ENCODE assay signal across 1 cellular context in the genomic region with DNA sequence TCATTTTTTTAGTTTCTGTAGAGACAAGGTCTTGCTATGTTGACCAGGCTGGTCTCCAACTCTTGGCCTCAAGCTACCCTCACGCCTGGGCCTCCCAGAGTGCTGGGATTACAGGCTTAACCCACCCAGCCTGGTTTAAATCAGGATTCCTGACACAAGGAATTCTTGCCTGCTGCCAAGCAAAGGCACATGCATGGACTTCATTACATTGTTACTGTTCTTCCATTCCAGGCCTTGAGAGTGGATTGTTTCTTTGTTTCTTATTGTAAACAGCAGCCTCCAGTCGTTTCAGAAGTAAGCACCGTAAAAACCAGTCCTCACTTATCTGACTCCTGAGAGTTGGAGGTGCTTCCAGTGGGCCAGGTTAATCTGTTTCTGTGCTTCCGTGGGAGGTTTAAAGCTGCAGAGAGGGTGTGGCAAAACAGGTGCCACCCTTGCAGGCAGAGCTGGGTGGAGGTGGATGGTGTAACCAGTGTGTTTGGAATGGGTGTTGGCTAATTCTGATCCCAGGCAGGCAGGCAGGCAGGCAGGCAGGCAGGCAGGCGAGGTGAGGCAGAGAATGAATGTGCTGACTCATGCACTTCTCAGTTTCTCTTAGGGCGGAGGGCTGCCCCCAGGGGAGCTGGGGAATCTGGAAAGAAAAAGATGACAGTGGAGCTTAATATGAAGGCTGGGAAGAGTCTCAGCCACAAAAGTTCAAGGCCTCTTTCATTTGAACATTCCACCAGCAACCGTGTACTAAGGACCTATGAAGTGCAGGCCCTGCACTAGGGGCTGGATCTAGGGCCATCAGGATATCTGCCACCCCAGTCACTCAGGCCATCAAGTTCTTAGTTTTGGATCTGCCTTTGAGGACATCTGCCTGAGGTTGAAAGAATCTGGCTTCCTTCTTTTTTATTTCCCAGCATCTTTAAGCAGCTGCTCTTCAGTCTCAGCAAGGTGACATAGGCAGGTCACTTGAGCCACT.
TF ChIP-seq lines count a peak whose summit lies in the region.

No MANE protein-coding gene starts in this region.

TF ChIP-seq in K562, 482 proteins besides CTCF, POLR2A, EP300 and RAD21 (continued from another document):
- TF ChIP-seq SIRT6 (IDR thresholded peaks at IDR 0.05; ENCODE audit: low read depth, low read length): no peak
- no peak for TF ChIP-seq GABPB2 (CRISPR knock-in tag; conservative IDR thresholded peaks at IDR 0.05)
- TF ChIP-seq ZBTB17 (CRISPR knock-in tag; IDR thresholded peaks at IDR 0.05): no peak
- no peak for TF ChIP-seq CCAR2 (IDR thresholded peaks at IDR 0.05; ENCODE audit: low read depth, low read length)
- TF ChIP-seq, protein P1, sequence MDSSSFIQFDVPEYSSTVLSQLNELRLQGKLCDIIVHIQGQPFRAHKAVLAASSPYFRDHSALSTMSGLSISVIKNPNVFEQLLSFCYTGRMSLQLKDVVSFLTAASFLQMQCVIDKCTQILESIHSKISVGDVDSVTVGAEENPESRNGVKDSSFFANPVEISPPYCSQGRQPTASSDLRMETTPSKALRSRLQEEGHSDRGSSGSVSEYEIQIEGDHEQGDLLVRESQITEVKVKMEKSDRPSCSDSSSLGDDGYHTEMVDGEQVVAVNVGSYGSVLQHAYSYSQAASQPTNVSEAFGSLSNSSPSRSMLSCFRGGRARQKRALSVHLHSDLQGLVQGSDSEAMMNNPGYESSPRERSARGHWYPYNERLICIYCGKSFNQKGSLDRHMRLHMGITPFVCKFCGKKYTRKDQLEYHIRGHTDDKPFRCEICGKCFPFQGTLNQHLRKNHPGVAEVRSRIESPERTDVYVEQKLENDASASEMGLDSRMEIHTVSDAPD (CRISPR knock-in tag; IDR thresholded peaks at IDR 0.05): no peak
- TF ChIP-seq KAT7 (CRISPR knock-in tag; IDR thresholded peaks at IDR 0.05; ENCODE audit: borderline replicate concordance): peak; percentile 51; the same call in 1 of the 2 replicates
- no peak for TF ChIP-seq KAT2B (IDR thresholded peaks at IDR 0.05; ENCODE audit: low read depth, low read length)
- TF ChIP-seq TCF3 (CRISPR knock-in tag; IDR thresholded peaks at IDR 0.05): no peak
- TF ChIP-seq GTF2E2 (tag; IDR thresholded peaks at IDR 0.05): no peak
- no peak for TF ChIP-seq HNRNPH1 (optimal IDR thresholded peaks at IDR 0.05; ENCODE audit: low read depth, low read length)
- no peak for TF ChIP-seq MEF2A (IDR thresholded peaks at IDR 0.05; ENCODE audit: control insufficient read depth, low read depth, low read length)
- TF ChIP-seq SETDB1 (IDR thresholded peaks at IDR 0.05; ENCODE audit: low read length): no peak
- TF ChIP-seq L3MBTL2 (IDR thresholded peaks at IDR 0.05): no peak
- TF ChIP-seq, protein P2, sequence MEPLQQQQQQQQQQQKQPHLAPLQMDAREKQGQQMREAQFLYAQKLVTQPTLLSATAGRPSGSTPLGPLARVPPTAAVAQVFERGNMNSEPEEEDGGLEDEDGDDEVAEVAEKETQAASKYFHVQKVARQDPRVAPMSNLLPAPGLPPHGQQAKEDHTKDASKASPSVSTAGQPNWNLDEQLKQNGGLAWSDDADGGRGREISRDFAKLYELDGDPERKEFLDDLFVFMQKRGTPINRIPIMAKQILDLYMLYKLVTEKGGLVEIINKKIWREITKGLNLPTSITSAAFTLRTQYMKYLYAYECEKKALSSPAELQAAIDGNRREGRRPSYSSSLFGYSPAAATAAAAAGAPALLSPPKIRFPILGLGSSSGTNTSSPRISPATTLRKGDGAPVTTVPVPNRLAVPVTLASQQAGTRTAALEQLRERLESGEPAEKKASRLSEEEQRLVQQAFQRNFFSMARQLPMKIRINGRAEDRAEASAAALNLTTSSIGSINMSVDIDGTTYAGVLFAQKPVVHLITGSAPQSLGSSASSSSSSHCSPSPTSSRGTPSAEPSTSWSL (CRISPR knock-in tag; IDR thresholded peaks at IDR 0.05; ENCODE audit: borderline replicate concordance): no peak
- TF ChIP-seq MTA3 (IDR thresholded peaks at IDR 0.05; ENCODE audit: borderline replicate concordance): peak; percentile 82
- no peak for TF ChIP-seq SIX5 (IDR thresholded peaks at IDR 0.05; ENCODE audit: borderline replicate concordance in 1 of 2, insufficient read depth in 1 of 2, low read depth in 1 of 2, low read length in 2 of 2)
- no peak for TF ChIP-seq CHD2 (IDR thresholded peaks at IDR 0.05; ENCODE audit: low read depth, low read length)
- TF ChIP-seq KLF1 (tag; IDR thresholded peaks at IDR 0.05): no peak
- no peak for TF ChIP-seq FIP1L1 (IDR thresholded peaks at IDR 0.05; ENCODE audit: low read depth, low read length, poor library complexity, severe bottlenecking)
- TF ChIP-seq MTF1 (CRISPR knock-in tag; IDR thresholded peaks at IDR 0.05; ENCODE audit: borderline replicate concordance): no peak
- no peak for TF ChIP-seq BMI1 (IDR thresholded peaks at IDR 0.05; ENCODE audit: low read length)
